In the genomic region with DNA sequence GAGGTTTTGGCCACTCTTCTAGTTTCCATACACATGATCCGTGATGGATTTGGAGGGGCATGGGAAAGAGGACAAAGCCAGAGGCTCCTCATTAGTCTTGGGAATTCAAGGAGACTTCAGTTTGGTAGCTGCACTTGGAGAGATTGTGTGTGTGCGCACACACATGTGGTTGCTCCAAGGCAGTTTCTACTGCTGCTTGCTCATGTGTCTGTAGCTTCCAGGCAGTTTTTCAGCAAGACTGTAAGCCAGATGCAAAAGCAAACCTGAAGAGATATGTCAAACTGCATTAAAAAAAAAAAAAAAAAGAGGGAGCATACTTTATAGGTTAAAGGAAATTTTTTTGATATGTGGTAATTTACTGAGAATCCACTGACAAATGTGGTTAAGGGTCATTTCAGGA, we compare ENCODE assay signal across 33 cellular contexts.
"Had no signal": no experiment of that assay in that cellular context is flagged by ENCODE, and none has a peak within 500 bp of the region (broad histone marks: within the 10 kb centered on the region; RNA-seq: fewer than 3 reads in every experiment).

No MANE protein-coding gene starts in this region.

- H3K27me3 Mint-ChIP-seq: activated naive CD8-positive, alpha-beta T cell; central memory CD8-positive, alpha-beta T cell; dendritic cell treated with granulocyte-macrophage colony-stimulating factor and Interleukin-4, amounts not matched to agents 40 ng/mL and 50 ng/mL, for 4 days had no signal

- DNase-seq: activated CD4-positive, alpha-beta T cell treated with anti-CD3 and anti-CD28 coated beads for 4 hours; activated CD4-positive, alpha-beta T cell treated with anti-CD3 and anti-CD28 coated beads, Interleukin-2, amount 50 U/mL, for 1 hour; activated CD4-positive, alpha-beta T cell treated with anti-CD3 and anti-CD28 coated beads, Interleukin-2, amount 50 U/mL, for 48 hours; activated CD4-positive, CD25-positive, alpha-beta regulatory T cell; activated CD4-positive, CD25-positive, alpha-beta regulatory T cell treated with anti-CD3 and anti-CD28 coated beads, Interleukin-2, amount 50 U/mL, for 72 hours; activated CD8-positive, alpha-beta memory T cell treated with anti-CD3 and anti-CD28 coated beads, Interleukin-2, amount 10 ng/mL, durations not matched to agents 7 days and 5 days; activated CD8-positive, alpha-beta memory T cell treated with anti-CD3 and anti-CD28 coated beads, Interleukin-2, amount 50 U/mL, for 4 hours; activated CD8-positive, alpha-beta T cell treated with anti-CD3 and anti-CD28 coated beads, Interleukin-2, amount 10 ng/mL, durations not matched to agents 7 days and 5 days; activated effector memory CD4-positive, alpha-beta T cell treated with anti-CD3 and anti-CD28 coated beads, Interleukin-2, amount 50 U/mL, for 16 hours; activated naive CD4-positive, alpha-beta T cell; activated naive CD4-positive, alpha-beta T cell treated with anti-CD3 and anti-CD28 coated beads, Interleukin-2, amount 50 U/mL, for 16 hours; activated T-cell treated with anti-CD3 and anti-CD28 coated beads, Interleukin-2, amount 50 U/mL, for 1 hour; activated T-cell treated with anti-CD3 and anti-CD28 coated beads, Interleukin-2, amount 50 U/mL, for 48 hours; amniotic stem cell; anterior cingulate cortex; body of pancreas; dorsolateral prefrontal cortex; effector memory CD4-positive, alpha-beta T cell; endodermal cell; foreskin keratinocyte; gastrocnemius medialis; glutamatergic neuron; heart left ventricle; T-helper 1 cell; T-helper 17 cell had no signal

- H3K4me1 ChIP-seq: body of pancreas, foreskin keratinocyte, gastrocnemius medialis, heart left ventricle had no signal

- H3K4me3 Mint-ChIP-seq: activated CD8-positive, alpha-beta memory T cell treated with anti-CD3 and anti-CD28 coated beads, Interleukin-2, amount 10 ng/mL, durations not matched to agents 7 days and 5 days; activated CD8-positive, alpha-beta T cell treated with anti-CD3 and anti-CD28 coated beads, Interleukin-2, amount 10 ng/mL, durations not matched to agents 7 days and 5 days; activated naive CD8-positive, alpha-beta T cell; activated T-helper 1 cell treated with anti-CD3 and anti-CD28 coated beads, Interleukin-12 subunit alpha, Interleukin-12 subunit beta, Interleukin-2, Interleukin-4 antibody, amounts not matched to agents 30 ng/mL and 10 ng/mL and 1 ng/mL, durations not matched to agents 14 hours and 24 hours and 36 hours; central memory CD8-positive, alpha-beta T cell; dendritic cell treated with granulocyte-macrophage colony-stimulating factor and Interleukin-4, amounts not matched to agents 40 ng/mL and 50 ng/mL, for 4 days; endodermal cell; T-helper 17 cell had no signal

- H3K4me3 ChIP-seq: body of pancreas, cardiac muscle cell, coronary artery, dorsolateral prefrontal cortex, gastrocnemius medialis, heart left ventricle had no signal

- ATAC-seq: activated CD8-positive, alpha-beta memory T cell treated with anti-CD3 and anti-CD28 coated beads, Interleukin-2, amount 10 ng/mL, durations not matched to agents 7 days and 5 days; activated CD8-positive, alpha-beta T cell treated with anti-CD3 and anti-CD28 coated beads, Interleukin-2, amount 10 ng/mL, durations not matched to agents 7 days and 5 days; body of pancreas; esophagus mucosa; foreskin keratinocyte; gastrocnemius medialis; heart left ventricle; T-helper 17 cell had no signal

- H3K4me1 Mint-ChIP-seq: activated CD8-positive, alpha-beta memory T cell treated with anti-CD3 and anti-CD28 coated beads, Interleukin-2, amount 10 ng/mL, durations not matched to agents 7 days and 5 days; central memory CD8-positive, alpha-beta T cell; endodermal cell; T-helper 17 cell had no signal

- H3K27ac Mint-ChIP-seq: activated CD8-positive, alpha-beta memory T cell treated with anti-CD3 and anti-CD28 coated beads, Interleukin-2, amount 10 ng/mL, durations not matched to agents 7 days and 5 days; activated CD8-positive, alpha-beta T cell treated with anti-CD3 and anti-CD28 coated beads, Interleukin-2, amount 10 ng/mL, durations not matched to agents 7 days and 5 days; activated naive CD8-positive, alpha-beta T cell; activated T-helper 1 cell treated with anti-CD3 and anti-CD28 coated beads, Interleukin-12 subunit alpha, Interleukin-12 subunit beta, Interleukin-2, Interleukin-4 antibody, amounts not matched to agents 30 ng/mL and 10 ng/mL and 1 ng/mL, durations not matched to agents 14 hours and 24 hours and 36 hours; activated T-helper 2 cell treated with anti-CD3 and anti-CD28 coated beads, Interferon-gamma antibody, Interleukin-2, Interleukin-4, amounts not matched to agents 10 μg/mL and 5 μg/mL and 100 μg/mL, durations not matched to agents 14 hours and 24 hours and 36 hours; dendritic cell treated with granulocyte-macrophage colony-stimulating factor and Interleukin-4, amounts not matched to agents 40 ng/mL and 50 ng/mL, for 4 days; endodermal cell; T-helper 17 cell had no signal

- H3K9me3 Mint-ChIP-seq: activated T-helper 1 cell treated with anti-CD3 and anti-CD28 coated beads, Interleukin-12 subunit alpha, Interleukin-12 subunit beta, Interleukin-2, Interleukin-4 antibody, amounts not matched to agents 30 ng/mL and 10 ng/mL and 1 ng/mL, durations not matched to agents 14 hours and 24 hours and 36 hours; activated T-helper 2 cell treated with anti-CD3 and anti-CD28 coated beads, Interferon-gamma antibody, Interleukin-2, Interleukin-4, amounts not matched to agents 10 μg/mL and 5 μg/mL and 100 μg/mL, durations not matched to agents 14 hours and 24 hours and 36 hours; central memory CD8-positive, alpha-beta T cell; dendritic cell treated with granulocyte-macrophage colony-stimulating factor and Interleukin-4, amounts not matched to agents 40 ng/mL and 50 ng/mL, for 4 days had no signal

- H3K27me3 ChIP-seq: body of pancreas, cardiac muscle cell, dorsolateral prefrontal cortex, gastrocnemius medialis, heart left ventricle had no signal

- H3K9me3 ChIP-seq: body of pancreas, gastrocnemius medialis had no signal

- H3K36me3 ChIP-seq: cardiac muscle cell, gastrocnemius medialis, heart left ventricle had no signal

- H3K27ac ChIP-seq: body of pancreas, cardiac muscle cell, coronary artery, dorsolateral prefrontal cortex, foreskin keratinocyte, gastrocnemius medialis, heart left ventricle had no signal

- H3K36me3 Mint-ChIP-seq: activated CD8-positive, alpha-beta memory T cell treated with anti-CD3 and anti-CD28 coated beads, Interleukin-2, amount 10 ng/mL, durations not matched to agents 7 days and 5 days; activated naive CD8-positive, alpha-beta T cell had no signal
